Comparison of ENCODE assay signal across 1 cellular context in genomic region chrX:11437642-11438379, GRCh38.
TF ChIP-seq lines count a peak whose summit lies in the region.

No MANE protein-coding gene starts in this region.

TF ChIP-seq in WTC11, 78 proteins besides CTCF, POLR2A, EP300 and RAD21 (continued from another document):
- TF ChIP-seq ZNF512 (CRISPR knock-in tag; IDR thresholded peaks at IDR 0.05; ENCODE audit: borderline replicate concordance) (no peak), TP53 (CRISPR knock-in tag; IDR thresholded peaks at IDR 0.05) (no peak), FOXJ3 (CRISPR knock-in tag; IDR thresholded peaks at IDR 0.05; ENCODE audit: borderline replicate concordance) (no peak), SMAD4 (CRISPR knock-in tag; IDR thresholded peaks at IDR 0.05) (no peak), FOXP1 (CRISPR knock-in tag; IDR thresholded peaks at IDR 0.05; ENCODE audit: borderline replicate concordance) (no peak), ZNF232 (CRISPR knock-in tag; IDR thresholded peaks at IDR 0.05) (no peak), ATF1 (CRISPR knock-in tag; IDR thresholded peaks at IDR 0.05) (no peak), PRDM15 (CRISPR knock-in tag; IDR thresholded peaks at IDR 0.05) (no peak), ZNF416 (CRISPR knock-in tag; IDR thresholded peaks at IDR 0.05) (no peak), RORB (CRISPR knock-in tag; IDR thresholded peaks at IDR 0.05) (no peak)
